Comparison of ENCODE assay signal across 36 cellular contexts in genomic region chr18:33669589-33669988, GRCh38.
"Had no signal": no experiment of that assay in that cellular context is flagged by ENCODE, and none has a peak within 500 bp of the region (broad histone marks: within the 10 kb centered on the region; RNA-seq: fewer than 3 reads in every experiment).

No MANE protein-coding gene starts in this region.

- H3K9me3 ChIP-seq: adrenal gland, body of pancreas, breast epithelium had no signal

- H3K27ac ChIP-seq: adrenal gland, body of pancreas, brain microvascular endothelial cell, breast epithelium, VCaP had no signal

- FAIRE-seq: astrocyte, TTC549 had no signal

- H3K4me1 Mint-ChIP-seq: activated B cell treated with CpG ODN at 0.5 μM for 24 hours; activated CD4-positive, alpha-beta T cell treated with anti-CD3 and anti-CD28 coated beads, Interleukin-2, amount 10 ng/mL, durations not matched to agents 24 days and 14 days; activated naive CD8-positive, alpha-beta T cell treated with anti-CD3 and anti-CD28 coated beads for 36 hours; activated T-helper 17 cell treated with anti-CD3 and anti-CD28 coated beads, Interleukin-2, amount 50 U/mL, for 72 hours had no signal

- H3K36me3 ChIP-seq: adrenal gland, brain microvascular endothelial cell, breast epithelium had no signal

- H3K36me3 Mint-ChIP-seq: activated CD4-positive, alpha-beta memory T cell treated with anti-CD3 and anti-CD28 coated beads for 36 hours; activated naive CD8-positive, alpha-beta T cell treated with anti-CD3 and anti-CD28 coated beads for 36 hours had no signal

- H3K4me1 ChIP-seq: adrenal gland, breast epithelium had no signal

- H3K27ac Mint-ChIP-seq: activated B cell treated with CpG ODN at 0.5 μM for 24 hours; activated CD4-positive, alpha-beta memory T cell treated with anti-CD3 and anti-CD28 coated beads for 36 hours; activated CD4-positive, alpha-beta T cell treated with anti-CD3 and anti-CD28 coated beads, Interleukin-2, amount 10 ng/mL, durations not matched to agents 24 days and 14 days; activated CD8-positive, alpha-beta T cell treated with anti-CD3 and anti-CD28 coated beads for 36 hours; activated naive CD4-positive, alpha-beta T cell treated with anti-CD3 and anti-CD28 coated beads for 36 hours; activated naive CD4-positive, alpha-beta T cell treated with anti-CD3 and anti-CD28 coated beads, Interleukin-2, amount 50 U/mL, for 72 hours; activated naive CD8-positive, alpha-beta T cell treated with anti-CD3 and anti-CD28 coated beads for 36 hours; activated T-cell treated with anti-CD3 and anti-CD28 coated beads, Interleukin-2, amount 50 U/mL, for 72 hours; activated T-helper 1 cell treated with anti-CD3 and anti-CD28 coated beads, Interleukin-12 subunit alpha, Interleukin-12 subunit beta, Interleukin-2, Interleukin-4 antibody, amounts not matched to agents 30 ng/mL and 10 ng/mL and 1 ng/mL, durations not matched to agents 14 hours and 24 hours and 36 hours; activated T-helper 17 cell treated with anti-CD3 and anti-CD28 coated beads, Interleukin-2, amount 50 U/mL, for 72 hours; T-helper 1 cell treated with Interleukin-12 subunit alpha and Interleukin-12 subunit beta and Interleukin-4 antibody, amounts not matched to agents 30 μg/mL and 1 μg/mL, for 36 hours; T-helper 2 cell treated with Interferon-gamma antibody and Interleukin-4, amounts not matched to agents 5 μg/mL and 100 μg/mL, for 36 hours had no signal

- ATAC-seq: activated CD8-positive, alpha-beta T cell treated with anti-CD3 and anti-CD28 coated beads for 36 hours; activated naive CD4-positive, alpha-beta T cell treated with anti-CD3 and anti-CD28 coated beads, Interleukin-2, amount 50 U/mL, for 72 hours; activated T-cell treated with anti-CD3 and anti-CD28 coated beads, Interleukin-2, amount 50 U/mL, for 4 hours; activated T-cell treated with anti-CD3 and anti-CD28 coated beads, Interleukin-2, amount 50 U/mL, for 72 hours; activated T-helper 17 cell treated with anti-CD3 and anti-CD28 coated beads, Interleukin-2, amount 50 U/mL, for 72 hours; body of pancreas had no signal

- H3K9me3 Mint-ChIP-seq: activated CD4-positive, alpha-beta T cell treated with anti-CD3 and anti-CD28 coated beads, Interleukin-2, amount 10 ng/mL, durations not matched to agents 24 days and 14 days had no signal

- DNase-seq: activated B cell treated with CpG ODN at 0.5 μM for 24 hours; activated CD4-positive, alpha-beta memory T cell treated with anti-CD3 and anti-CD28 coated beads for 36 hours; activated CD4-positive, alpha-beta T cell treated with anti-CD3 and anti-CD28 coated beads for 4 hours; activated CD4-positive, alpha-beta T cell treated with anti-CD3 and anti-CD28 coated beads, Interleukin-2, amount 10 ng/mL, durations not matched to agents 24 days and 14 days; activated CD4-positive, alpha-beta T cell treated with anti-CD3 and anti-CD28 coated beads, Interleukin-2, amount 50 U/mL, for 1 hour; activated CD4-positive, alpha-beta T cell treated with anti-CD3 and anti-CD28 coated beads, Interleukin-2, amount 50 U/mL, for 4 hours; activated CD4-positive, CD25-positive, alpha-beta regulatory T cell treated with anti-CD3 and anti-CD28 coated beads, Interleukin-2, amount 50 U/mL, for 72 hours; activated CD8-positive, alpha-beta memory T cell treated with anti-CD3 and anti-CD28 coated beads, Interleukin-2, amount 50 U/mL, for 4 hours; activated CD8-positive, alpha-beta T cell treated with anti-CD3 and anti-CD28 coated beads for 36 hours; activated effector memory CD4-positive, alpha-beta T cell treated with anti-CD3 and anti-CD28 coated beads, Interleukin-2, amount 50 U/mL, for 16 hours; activated gamma-delta T cell treated with Interleukin-2 at 50 U/mL for 16 hours; activated naive CD4-positive, alpha-beta T cell; activated naive CD4-positive, alpha-beta T cell treated with anti-CD3 and anti-CD28 coated beads for 36 hours; activated naive CD4-positive, alpha-beta T cell treated with anti-CD3 and anti-CD28 coated beads, Interleukin-2, amount 50 U/mL, for 16 hours; activated naive CD8-positive, alpha-beta T cell treated with anti-CD3 and anti-CD28 coated beads for 36 hours; activated T-cell treated with anti-CD3 and anti-CD28 coated beads for 4 hours; activated T-cell treated with anti-CD3 and anti-CD28 coated beads, Interleukin-2, amount 50 U/mL, for 1 hour; activated T-cell treated with anti-CD3 and anti-CD28 coated beads, Interleukin-2, amount 50 U/mL, for 4 hours; activated T-cell treated with anti-CD3 and anti-CD28 coated beads, Interleukin-2, amount 50 U/mL, for 72 hours; adrenal gland; amniotic stem cell; aorta; body of pancreas; brain microvascular endothelial cell; central memory CD4-positive, alpha-beta T cell; T-helper 2 cell; T-helper 9 cell had no signal

- H3K4me3 ChIP-seq: adrenal gland, body of pancreas, breast epithelium had no signal

- H3K4me3 Mint-ChIP-seq: activated B cell treated with CpG ODN at 0.5 μM for 24 hours; activated CD4-positive, alpha-beta memory T cell treated with anti-CD3 and anti-CD28 coated beads for 36 hours; activated CD4-positive, alpha-beta T cell treated with anti-CD3 and anti-CD28 coated beads, Interleukin-2, amount 10 ng/mL, durations not matched to agents 24 days and 14 days; activated CD8-positive, alpha-beta T cell treated with anti-CD3 and anti-CD28 coated beads for 36 hours; activated naive CD4-positive, alpha-beta T cell treated with anti-CD3 and anti-CD28 coated beads for 36 hours; activated naive CD8-positive, alpha-beta T cell treated with anti-CD3 and anti-CD28 coated beads for 36 hours; activated T-cell treated with anti-CD3 and anti-CD28 coated beads, Interleukin-2, amount 50 U/mL, for 4 hours; activated T-cell treated with anti-CD3 and anti-CD28 coated beads, Interleukin-2, amount 50 U/mL, for 72 hours; activated T-helper 1 cell treated with anti-CD3 and anti-CD28 coated beads, Interleukin-12 subunit alpha, Interleukin-12 subunit beta, Interleukin-2, Interleukin-4 antibody, amounts not matched to agents 30 ng/mL and 10 ng/mL and 1 ng/mL, durations not matched to agents 14 hours and 24 hours and 36 hours; activated T-helper 17 cell treated with anti-CD3 and anti-CD28 coated beads, Interleukin-2, amount 50 U/mL, for 72 hours; T-helper 1 cell treated with Interleukin-12 subunit alpha and Interleukin-12 subunit beta and Interleukin-4 antibody, amounts not matched to agents 30 μg/mL and 1 μg/mL, for 36 hours; T-helper 2 cell treated with Interferon-gamma antibody and Interleukin-4, amounts not matched to agents 5 μg/mL and 100 μg/mL, for 36 hours had no signal

- H3K27me3 ChIP-seq: adrenal gland, body of pancreas, brain microvascular endothelial cell, breast epithelium had no signal
